ENCODE assay signal across 8 cellular contexts in genomic region chr18:44678725-44679055, GRCh38. TPM values are rescaled to one million over a fixed set of nuclear protein-coding genes. Genes with fewer than 3 reads are reported as not detected.
DNase-seq lines count a peak whose midpoint lies in the region; ATAC-seq, FAIRE-seq and TF ChIP-seq lines count a peak whose summit lies in the region.

No MANE protein-coding gene starts in this region.

- no peaks in the 10 kb centered on the region for H3K79me2 ChIP-seq in K562 (ENCODE audit: control insufficient read depth, insufficient read depth, low read length)

- H2AFZ ChIP-seq in K562 (ENCODE audit: low read depth, low read length) = no peak overlapping the region

- H3K9me3 ChIP-seq in heart right ventricle (no peaks in the 10 kb centered on the region), K562 (replicated peaks; ENCODE audit: control insufficient read depth, insufficient read depth, low read depth, low read length) (no peaks in the 10 kb centered on the region), mononuclear cell (ENCODE audit: low read depth, low read length) (no peaks in the 10 kb centered on the region), upper lobe of right lung (no peaks in the 10 kb centered on the region)

- no peak for FAIRE-seq in K562 (lab: Jason Lieb, UNC)

- no peak for TF ChIP-seq EP300 in K562 (IDR thresholded peaks at IDR 0.05; ENCODE audit: low read length)

- peak overlapping the region in 9 of 10 donors; percentile 49 to 98 (median 85) for H3K4me3 ChIP-seq in heart right ventricle
- no peak overlapping the region for H3K4me3 ChIP-seq in K562
- peak overlapping the region; percentile 59 for H3K4me3 ChIP-seq in mononuclear cell (ENCODE audit: low read length)
- H3K4me3 ChIP-seq in upper lobe of right lung = peak overlapping the region; percentile 82

- ATAC-seq in heart right ventricle (no peak), K562 (no peak), upper lobe of right lung (no peak), GM19351 (IDR thresholded peaks at IDR 0.05; ENCODE audit: unreplicated experiment) (no peak)

- H3K27me3 ChIP-seq in heart right ventricle (peaks cover 0 to 53% (median 0%) of the 10 kb centered on the region in 7 donors), K562 (ENCODE audit: control insufficient read depth in 2 of 2, insufficient read depth in 2 of 2, low read length in 2 of 2) (peaks cover 2 to 9% of the 10 kb centered on the region in 2 experiments; a peak in 3 of 5 replicates), mononuclear cell (ENCODE audit: insufficient read depth, low read length) (peaks cover 38% of the 10 kb centered on the region), upper lobe of right lung (no peaks in the 10 kb centered on the region)

- no peaks in the 10 kb centered on the region for H4K20me1 ChIP-seq in K562 (replicated peaks; ENCODE audit: control insufficient read depth, insufficient read depth, low read length)

- TF ChIP-seq RAD21 in K562 (CRISPR knock-in tag; conservative IDR thresholded peaks at IDR 0.05 in 1 of 2, IDR thresholded peaks at IDR 0.05 in 1 of 2) = no peak

- intact Hi-C loops in heart right ventricle (cut with DNase I) = loop anchor here in 7 of 10 donors (1.0 to 10.0 kb wide), 9 partner anchors 209 to 894 kb away; no protein-coding TSS in a partner anchor
- intact Hi-C loops in cardiac septum (cut with DNase I) = loop anchor here (2.0 to 10.0 kb wide), 2 partner anchors 208 to 706 kb away; no protein-coding TSS in a partner anchor
- intact Hi-C loops in K562 (cut with micrococcal nuclease) = loop anchor here (10.0 kb wide), 1 partner anchor 216 kb away; no protein-coding TSS in a partner anchor
- intact Hi-C loops in upper lobe of right lung (cut with DNase I) = loop anchor here (10.0 kb wide), 1 partner anchor 536 kb away; no protein-coding TSS in a partner anchor

- no peak for DNase-seq in heart right ventricle
- DNase-seq in cardiac septum (ENCODE audit: low spot score) = no peak
- no peak for DNase-seq in K562 (ENCODE audit: extremely low read depth in 1 of 4, low spot score in 3 of 4)
- no peak for DNase-seq in upper lobe of right lung
- no peak for DNase-seq in NCI-H1436 treated with DMSO at 0.1 percent for 48 hours (lab: John Stamatoyannopoulos, UW)
- DNase-seq in activated effector memory CD4-positive, alpha-beta T cell treated with anti-CD3 and anti-CD28 coated beads, Interleukin-2, amount 50 U/mL, for 16 hours = no peak

- no peak for TF ChIP-seq POLR2A in K562 (conservative IDR thresholded peaks at IDR 0.05)

- POLR2A ChIA-PET in K562 (lab: Yijun Ruan, JAX) = no interaction called here

- TF ChIP-seq CTCF in heart right ventricle (IDR thresholded peaks at IDR 0.05) (no peak), K562 (IDR thresholded peaks at IDR 0.05 in 2 of 3, conservative IDR thresholded peaks at IDR 0.05 in 1 of 3; ENCODE audit: insufficient read depth in 2 of 3, low read depth in 1 of 3, low read length in 3 of 3) (no peak), upper lobe of right lung (IDR thresholded peaks at IDR 0.05) (no peak)

- H3K36me3 ChIP-seq in heart right ventricle (no peaks in the 10 kb centered on the region), K562 (ENCODE audit: control insufficient read depth, insufficient read depth, low read length) (no peaks in the 10 kb centered on the region), upper lobe of right lung (no peaks in the 10 kb centered on the region)

- BruUV-seq in K562 (replicated peaks; lab: Mats Ljungman, UMichigan) = no TSS peak

- H3K4me1 ChIP-seq in heart right ventricle (peaks cover 4 to 35% (median 12%) of the 10 kb centered on the region in 9 donors), K562 (replicated peaks in 1 of 2; ENCODE audit: control insufficient read depth in 2 of 2, insufficient read depth in 2 of 2, low read length in 2 of 2) (peaks cover 0 to 10% of the 10 kb centered on the region in 2 experiments; a peak in 2 of 5 replicates), mononuclear cell (ENCODE audit: insufficient read depth, low read length) (peaks cover 26% of the 10 kb centered on the region), upper lobe of right lung (peaks cover 13% of the 10 kb centered on the region)

- 13 to 15% methylated on average over 7 of the region's 7 CpGs for WGBS in heart right ventricle, 2 donors
- 7% methylated on average over 6 of the region's 7 CpGs for WGBS in K562 (ENCODE audit: insufficient coverage, low coverage, missing lambda C conversion rate)

- H3K4me2 ChIP-seq in K562 (ENCODE audit: insufficient read depth, low read length) = no peak overlapping the region

- H3K27ac ChIP-seq in heart right ventricle = peak overlapping the region; percentile 96 to 99 (median 98)
- H3K27ac ChIP-seq in K562 (ENCODE audit: extremely low read depth, low read depth, low read length) = no peak overlapping the region
- peak overlapping the region; percentile 94 for H3K27ac ChIP-seq in upper lobe of right lung

- in situ Hi-C loops in K562 (cut with MboI) = no loop called here

- no peak overlapping the region for H3K9ac ChIP-seq in K562 (ENCODE audit: insufficient read depth in 1 of 2, low read depth in 2 of 2, low read length in 2 of 2)

- H3K9me1 ChIP-seq in K562 (ENCODE audit: control insufficient read depth, insufficient read depth, low read length) = no peaks in the 10 kb centered on the region

- CTCF ChIA-PET in K562 (lab: Yijun Ruan, JAX; ENCODE audit: low intra/inter-chr PET ratio) = no interaction called here

TF ChIP-seq in K562, 482 proteins besides CTCF, POLR2A, EP300 and RAD21:
- TF ChIP-seq SAFB2 (IDR thresholded peaks at IDR 0.05; ENCODE audit: borderline replicate concordance, low read depth, low read length, severe bottlenecking) (no peak), SAFB (IDR thresholded peaks at IDR 0.05; ENCODE audit: borderline replicate concordance, low read depth, low read length) (no peak), ZNF384 (IDR thresholded peaks at IDR 0.05; ENCODE audit: low read depth, low read length) (peak; percentile 65), CBFB (CRISPR knock-in tag; IDR thresholded peaks at IDR 0.05) (no peak), EHMT2 (IDR thresholded peaks at IDR 0.05) (no peak), WHSC1 (IDR thresholded peaks at IDR 0.05; ENCODE audit: low read length) (no peak)

RNA-seq across cellular contexts. Expression of gene SETBP1, which starts 2.0 kb away (rescaled TPM):
- total RNA-seq in heart right ventricle (10 to 100 TPM in 2 of 10 donors, 1 to 10 TPM in 8; 4.5 to 12.2 (median 6.3) TPM), cardiac septum (15.5 TPM), K562 (2014; rRNA removed) (under 0.01 and 0.04 TPM in 2 replicates), K562 (2014; rRNA removed; fragmentation: Illumina TruSeq; extraction: Trizol) (under 0.01 and 0.04 TPM in 2 replicates), K562 (2015; rRNA removed; fragmentation: Illumina TruSeq; extraction: Trizol) (0.04 TPM in 2 replicates), K562 (2021) (0.13 and 0.18 TPM in 2 replicates), mononuclear cell (5.0 TPM), upper lobe of right lung (39.5 TPM)
- polyA plus RNA-seq in heart right ventricle (1 to 10 TPM in 1 of 2 donors, under 1 TPM in 1; 0.71 to 1.6 TPM), K562 (2011; rRNA removed) (0.04 and 0.13 TPM in 2 replicates), K562 (2014; fragmentation: Illumina TruSeq; extraction: Trizol) (0.04 and 0.10 TPM in 2 replicates), K562 (2014; fragmentation: Nextera tagmentation; extraction: Ambion mirVana) (under 1 TPM; 0.03 TPM), K562 (2014; rRNA removed) (0.04 and 0.11 TPM in 2 replicates)
- total RNA-seq in K562 (2011; cell fraction: chromatin; rRNA removed; ENCODE audit: low replicate concordance) = 0.95 and 1.1 TPM in 2 replicates
- 0.13 and 0.33 TPM in 2 replicates for total RNA-seq in K562 (2011; cell fraction: nucleolus; rRNA removed)
- 0.37 and 0.84 TPM in 2 replicates for total RNA-seq in K562 (2011; cell fraction: nucleoplasm; rRNA removed)
- 0.01 and 0.04 TPM in 2 replicates for polyA plus RNA-seq in K562 (2011; cell fraction: cytosol; rRNA removed)
- 0.15 and 0.17 TPM in 2 replicates for polyA plus RNA-seq in K562 (2011; cell fraction: nucleus; rRNA removed)
- polyA plus RNA-seq in K562 (2012) = 0.17 and 0.20 TPM in 2 replicates
- 0.06 and 0.39 TPM in 2 replicates for polyA minus RNA-seq in K562 (2011; rRNA and poly(A)+ RNA removed)
- polyA minus RNA-seq in K562 (2011; cell fraction: cytosol; rRNA and poly(A)+ RNA removed) = not detected in 2 replicates
- polyA minus RNA-seq in K562 (2011; cell fraction: nucleus; rRNA and poly(A)+ RNA removed) = 0.22 and 0.40 TPM in 2 replicates
